ENCODE assay signal across 28 cellular contexts in genomic region chr3:52205727-52206372, GRCh38. TPM values are rescaled to one million over a fixed set of nuclear protein-coding genes. Genes with fewer than 3 reads are reported as not detected.
DNase-seq lines count a peak whose midpoint lies in the region; ATAC-seq, FAIRE-seq and TF ChIP-seq lines count a peak whose summit lies in the region.
"Had no signal": no experiment of that assay in that cellular context is flagged by ENCODE, and none has a peak within 500 bp of the region (broad histone marks: within the 10 kb centered on the region; RNA-seq: fewer than 3 reads in every experiment).

No MANE protein-coding gene starts in this region.

- TF ChIP-seq CTCF in IMR-90 (conservative IDR thresholded peaks at IDR 0.05; ENCODE audit: low read depth, low read length) (no peak), K562 (IDR thresholded peaks at IDR 0.05 in 2 of 3, conservative IDR thresholded peaks at IDR 0.05 in 1 of 3; ENCODE audit: insufficient read depth in 2 of 3, low read depth in 1 of 3, low read length in 3 of 3) (no peak), right lobe of liver (IDR thresholded peaks at IDR 0.05) (no peak), brain microvascular endothelial cell (IDR thresholded peaks at IDR 0.05; ENCODE audit: low read depth, low read length, missing control alignments) (no peak)

- intact Hi-C loops in CD4-positive, alpha-beta memory T cell (cut with micrococcal nuclease), result no loop called here
- intact Hi-C loops in IMR-90 (cut with micrococcal nuclease), result no loop called here
- intact Hi-C loops in K562 (cut with micrococcal nuclease), result no loop called here
- intact Hi-C loops in right lobe of liver (cut with DNase I), result no loop called here

- no peak overlapping the region for H3K18ac ChIP-seq in IMR-90 (ENCODE audit: low read depth, low read length)

- no peak overlapping the region for H2AK5ac ChIP-seq in IMR-90 (ENCODE audit: low read depth, low read length)

- ATAC-seq in IMR-90 (ENCODE audit: low read depth), result no peak
- no peak for ATAC-seq in K562
- ATAC-seq in right lobe of liver, result peak; percentile 1 to 24 (median 10)
- ATAC-seq: effector memory CD8-positive, alpha-beta T cell; gastroesophageal sphincter; GM12878; T-cell had no signal

- POLR2A ChIA-PET in CD4-positive, alpha-beta memory T cell (lab: Charles Lee; ENCODE audit: partially characterized antibody), result no interaction called here
- POLR2A ChIA-PET in IMR-90 (lab: Charles Lee; ENCODE audit: unreplicated experiment) (no interaction called here), K562 (lab: Yijun Ruan, JAX) (interaction anchor here (0.6 to 2.5 kb wide), 2 partner anchors 15 to 53 kb away, joined by 3 to 7 read pairs; no protein-coding TSS in a partner anchor)

- H3K9me3 ChIP-seq in CD4-positive, alpha-beta memory T cell (ENCODE audit: control insufficient read depth in 1 of 2, low read length in 2 of 2), result no peaks in the 10 kb centered on the region
- no peaks in the 10 kb centered on the region for H3K9me3 ChIP-seq in IMR-90 (ENCODE audit: control insufficient read depth, insufficient read depth, low read length)
- H3K9me3 ChIP-seq in K562 (replicated peaks; ENCODE audit: control insufficient read depth, insufficient read depth, low read depth, low read length), result no peaks in the 10 kb centered on the region
- H3K9me3 ChIP-seq in right lobe of liver, result no peaks in the 10 kb centered on the region
- H3K9me3 ChIP-seq: esophagus squamous epithelium, gastroesophageal sphincter had no signal

- H3K36me3 ChIP-seq in CD4-positive, alpha-beta memory T cell (ENCODE audit: insufficient read depth, low read length), result peaks cover 72% of the 10 kb centered on the region
- peaks cover 73% of the 10 kb centered on the region for H3K36me3 ChIP-seq in IMR-90 (ENCODE audit: control insufficient read depth, insufficient read depth, low read length)
- H3K36me3 ChIP-seq in K562 (ENCODE audit: control insufficient read depth, insufficient read depth, low read length), result peaks cover 94% of the 10 kb centered on the region
- H3K36me3 ChIP-seq in right lobe of liver, result peaks cover 4 to 99% (median 47%) of the 10 kb centered on the region in 4 donors
- peaks cover 83% of the 10 kb centered on the region for H3K36me3 ChIP-seq in brain microvascular endothelial cell (replicated peaks)

- H4K5ac ChIP-seq in IMR-90 (ENCODE audit: low read depth, low read length), result no peak overlapping the region

- peaks cover 77 to 94% of the 10 kb centered on the region in 2 donors for H3K36me3 Mint-ChIP-seq in CD4-positive, alpha-beta memory T cell

- H3K79me2 ChIP-seq in K562 (ENCODE audit: control insufficient read depth, insufficient read depth, low read length), result no peaks in the 10 kb centered on the region

- WGBS in IMR-90 (ENCODE audit: extremely low coverage in 2 of 2, insufficient read length in 1 of 2), 2 experiments, result 80% methylated on average over 1 of the region's 6 CpGs; no CpG with 5 or more reads in 1 of the 2 experiments
- 87% methylated on average over 6 of the region's 6 CpGs for WGBS in K562 (ENCODE audit: insufficient coverage, low coverage, missing lambda C conversion rate)
- WGBS in right lobe of liver (ENCODE audit: insufficient coverage, low coverage, low lambda C conversion rate, missing lambda C conversion rate), result 47% methylated on average over 6 of the region's 6 CpGs

- H3K23ac ChIP-seq in IMR-90 (ENCODE audit: low read depth, low read length), result no peak overlapping the region

- TF ChIP-seq RAD21 in IMR-90 (IDR thresholded peaks at IDR 0.05; ENCODE audit: low read length), result no peak
- no peak for TF ChIP-seq RAD21 in K562 (CRISPR knock-in tag; conservative IDR thresholded peaks at IDR 0.05 in 1 of 2, IDR thresholded peaks at IDR 0.05 in 1 of 2)

- no peak for TF ChIP-seq POLR2A in IMR-90 (IDR thresholded peaks at IDR 0.05; ENCODE audit: low read depth, low read length)
- no peak for TF ChIP-seq POLR2A in K562 (conservative IDR thresholded peaks at IDR 0.05)
- TF ChIP-seq POLR2A in right lobe of liver (IDR thresholded peaks at IDR 0.05), result no peak

- DNase-seq in CD4-positive, alpha-beta memory T cell, result no peak
- DNase-seq in IMR-90 (no peak), K562 (ENCODE audit: extremely low read depth in 1 of 4, low spot score in 3 of 4) (no peak), right lobe of liver (peak in 2 of 3 donors; percentile 61 to 74), dedifferentiated amniotic fluid mesenchymal stem cell (ENCODE audit: extremely low spot score) (no peak), DMS79 (lab: John Stamatoyannopoulos, UW) (no peak), brain microvascular endothelial cell (no peak)
- DNase-seq in activated CD4-positive, alpha-beta T cell treated with anti-CD3 and anti-CD28 coated beads for 1 hour, result no peak
- DNase-seq: activated CD4-positive, alpha-beta T cell treated with anti-CD3 and anti-CD28 coated beads for 48 hours; activated gamma-delta T cell treated with Interleukin-2 at 50 U/mL for 16 hours; DMS53; effector memory CD8-positive, alpha-beta T cell; esophagus squamous epithelium; Karpas-422; mesendoderm; NCI-H2081; NCI-H446; retina; SIG-M5; stimulated activated CD4-positive, alpha-beta T cell treated with anti-CD3 and anti-CD28 coated beads, Interleukin-12 subunit alpha, Interleukin-12 subunit beta, amount 100 ng/mL, for 4 hours; stimulated activated CD4-positive, alpha-beta T cell treated with anti-CD3 and anti-CD28 coated beads, Interleukin-4, amount 100 ng/mL, for 4 hours; T-cell; trophoblast cell had no signal

- H2BK5ac ChIP-seq in IMR-90 (ENCODE audit: low read depth, low read length, poor library complexity, severe bottlenecking), result no peak overlapping the region

- no peaks in the 10 kb centered on the region for H3K27me3 Mint-ChIP-seq in CD4-positive, alpha-beta memory T cell
- H3K27me3 Mint-ChIP-seq: effector memory CD8-positive, alpha-beta T cell; T-cell had no signal

- H3K4me2 ChIP-seq in IMR-90 (ENCODE audit: low read depth, low read length) (no peak overlapping the region), K562 (ENCODE audit: insufficient read depth, low read length) (no peak overlapping the region)

- no peak overlapping the region for H3K4me3 ChIP-seq in CD4-positive, alpha-beta memory T cell (ENCODE audit: low read length in 2 of 2)
- no peak overlapping the region for H3K4me3 ChIP-seq in IMR-90 (ENCODE audit: insufficient read depth, low read depth, low read length)
- no peak overlapping the region for H3K4me3 ChIP-seq in K562
- peak overlapping the region in 1 of 3 donors; percentile 20 for H3K4me3 ChIP-seq in right lobe of liver
- no peak overlapping the region for H3K4me3 ChIP-seq in brain microvascular endothelial cell (ENCODE audit: low read depth, low read length)
- H3K4me3 ChIP-seq: esophagus squamous epithelium, gastroesophageal sphincter, GM12878 had no signal

- TF ChIP-seq EP300 in K562 (IDR thresholded peaks at IDR 0.05; ENCODE audit: low read length), result no peak

- no peak overlapping the region for H2BK15ac ChIP-seq in IMR-90 (ENCODE audit: low read depth, low read length)

- peaks cover 5% of the 10 kb centered on the region; the same call in 1 of the 2 replicates for H4K20me1 ChIP-seq in IMR-90 (ENCODE audit: insufficient read depth, low read length)
- no peaks in the 10 kb centered on the region for H4K20me1 ChIP-seq in K562 (replicated peaks; ENCODE audit: control insufficient read depth, insufficient read depth, low read length)

- in situ Hi-C loops in IMR-90 (cut with MboI; ENCODE audit: low sequenced_read_pairs) (no loop called here), K562 (cut with MboI) (no loop called here), brain microvascular endothelial cell (cut with HindIII; ENCODE audit: low pct_ligation_motif_present, low sequenced_read_pairs) (no loop called here)

- no peak overlapping the region for H2BK20ac ChIP-seq in IMR-90 (ENCODE audit: low read depth, low read length)

- no peak overlapping the region for H3K27ac ChIP-seq in CD4-positive, alpha-beta memory T cell (ENCODE audit: low read depth, low read length)
- H3K27ac ChIP-seq in IMR-90 (ENCODE audit: insufficient read depth, low read length), result no peak overlapping the region
- no peak overlapping the region for H3K27ac ChIP-seq in K562 (ENCODE audit: extremely low read depth, low read depth, low read length)
- H3K27ac ChIP-seq in right lobe of liver, result peak overlapping the region; percentile 65 to 99 (median 98)
- H3K27ac ChIP-seq in brain microvascular endothelial cell, result no peak overlapping the region
- H3K27ac ChIP-seq: gastroesophageal sphincter had no signal

- dilution Hi-C loops in IMR-90 (cut with HindIII; ENCODE audit: low sequenced_read_pairs, unreplicated experiment), result no loop called here

- H2BK120ac ChIP-seq in IMR-90 (ENCODE audit: low read depth, low read length), result no peak overlapping the region

- H2AFZ ChIP-seq in IMR-90 (replicated peaks; ENCODE audit: low read length, poor library complexity) (no peak overlapping the region), K562 (ENCODE audit: low read depth, low read length) (no peak overlapping the region)

- no peaks in the 10 kb centered on the region for H3K27me3 ChIP-seq in CD4-positive, alpha-beta memory T cell (ENCODE audit: insufficient read depth, low read length)
- H3K27me3 ChIP-seq in IMR-90 (ENCODE audit: control insufficient read depth, insufficient read depth, low read length), result no peaks in the 10 kb centered on the region
- H3K27me3 ChIP-seq in K562 (ENCODE audit: control insufficient read depth in 2 of 2, insufficient read depth in 2 of 2, low read length in 2 of 2), result no peaks in the 10 kb centered on the region
- no peaks in the 10 kb centered on the region for H3K27me3 ChIP-seq in right lobe of liver
- H3K27me3 ChIP-seq in brain microvascular endothelial cell (replicated peaks), result no peaks in the 10 kb centered on the region
- H3K27me3 ChIP-seq: esophagus squamous epithelium, gastroesophageal sphincter had no signal

- peaks cover 16% of the 10 kb centered on the region for H3K4me1 ChIP-seq in CD4-positive, alpha-beta memory T cell (ENCODE audit: insufficient read depth, low read length)
- H3K4me1 ChIP-seq in IMR-90 (ENCODE audit: control insufficient read depth, insufficient read depth, low read length), result peaks cover 2% of the 10 kb centered on the region; the same call in 1 of the 2 replicates
- H3K4me1 ChIP-seq in K562 (replicated peaks in 1 of 2; ENCODE audit: control insufficient read depth in 2 of 2, insufficient read depth in 2 of 2, low read length in 2 of 2), result no peaks in the 10 kb centered on the region
- H3K4me1 ChIP-seq in right lobe of liver, result peaks cover 0 to 82% (median 38%) of the 10 kb centered on the region in 4 donors

- no peak overlapping the region for H3K4me3 Mint-ChIP-seq in CD4-positive, alpha-beta memory T cell
- H3K4me3 Mint-ChIP-seq: effector memory CD8-positive, alpha-beta T cell; T-cell had no signal

- no peak overlapping the region for H3K14ac ChIP-seq in IMR-90 (replicated peaks; ENCODE audit: low read depth, low read length)

- peaks cover 7% of the 10 kb centered on the region for H3K9me1 ChIP-seq in IMR-90 (ENCODE audit: insufficient read depth, low read length)
- no peaks in the 10 kb centered on the region for H3K9me1 ChIP-seq in K562 (ENCODE audit: control insufficient read depth, insufficient read depth, low read length)

- FAIRE-seq in K562 (lab: Jason Lieb, UNC), result no peak
- FAIRE-seq: GM12878, GM19239 had no signal

- no peak overlapping the region for H3K4ac ChIP-seq in IMR-90 (ENCODE audit: low read depth, low read length)

- H4K8ac ChIP-seq in IMR-90 (ENCODE audit: low read depth in 2 of 2, low read length in 2 of 2), result no peak overlapping the region

- peaks cover 21 to 46% of the 10 kb centered on the region in 2 experiments; a peak in 2 of 4 replicates for H3K79me1 ChIP-seq in IMR-90 (ENCODE audit: low read depth in 1 of 2, low read length in 2 of 2)

- CTCF ChIA-PET in CD4-positive, alpha-beta memory T cell (lab: Charles Lee; ENCODE audit: partially characterized antibody), result interaction anchor here (1.1 to 3.0 kb wide), 3 partner anchors 11 to 20 kb away, joined by 5 to 21 read pairs (median 8); partner anchors contain the start of gene TLR9
- CTCF ChIA-PET in IMR-90 (lab: Yijun Ruan, JAX) (no interaction called here), K562 (lab: Yijun Ruan, JAX; ENCODE audit: low intra/inter-chr PET ratio) (no interaction called here)

- peak overlapping the region in 4 of 7 donors; percentile 11 to 46 (median 32) for H3K27ac Mint-ChIP-seq in CD4-positive, alpha-beta memory T cell
- H3K27ac Mint-ChIP-seq: T-cell had no signal

- BruUV-seq in IMR-90 (replicated peaks; lab: Mats Ljungman, UMichigan), result no TSS peak
- BruUV-seq in K562 (replicated peaks; lab: Mats Ljungman, UMichigan), result no TSS peak

- no peak overlapping the region for H4K91ac ChIP-seq in IMR-90 (ENCODE audit: insufficient read depth, low read depth, low read length)

- H3K56ac ChIP-seq in IMR-90 (ENCODE audit: extremely low read depth, insufficient read depth, low read length), result no peak overlapping the region

- no peaks in the 10 kb centered on the region for H3K9me3 Mint-ChIP-seq in CD4-positive, alpha-beta memory T cell
- H3K9me3 Mint-ChIP-seq: effector memory CD8-positive, alpha-beta T cell; T-cell had no signal

- H3K4me1 Mint-ChIP-seq in CD4-positive, alpha-beta memory T cell, result peaks cover 15 to 40% (median 24%) of the 10 kb centered on the region in 4 donors

- no peak overlapping the region for H3K9ac ChIP-seq in IMR-90 (ENCODE audit: low read depth, low read length)
- no peak overlapping the region for H3K9ac ChIP-seq in K562 (ENCODE audit: insufficient read depth in 1 of 2, low read depth in 2 of 2, low read length in 2 of 2)

- H2AK9ac ChIP-seq in IMR-90 (replicated peaks; ENCODE audit: low read depth, low read length, poor library complexity), result no peak overlapping the region

RNA-seq across cellular contexts. Expression of gene ALAS1, which starts 7.9 kb away (rescaled TPM):
- total RNA-seq in CD4-positive, alpha-beta memory T cell, result 10 to 100 TPM; 30.0 to 34.6 TPM
- 10 to 100 TPM; 30.5 to 35.4 TPM for polyA plus RNA-seq in CD4-positive, alpha-beta memory T cell
- total RNA-seq in IMR-90 (2012; rRNA removed), result 29.7 and 32.8 TPM in 2 replicates
- polyA plus RNA-seq in IMR-90 (2012; rRNA removed), result 47.2 and 47.8 TPM in 2 replicates
- 34.1 and 38.0 TPM in 2 replicates for polyA plus RNA-seq in IMR-90 (2012; cell fraction: cytosol; rRNA removed)
- 38.1 and 45.9 TPM in 2 replicates for polyA plus RNA-seq in IMR-90 (2012; cell fraction: nucleus; rRNA removed; ENCODE audit: low replicate concordance)
- 14.5 and 27.2 TPM in 2 replicates for total RNA-seq in K562 (2011; cell fraction: chromatin; rRNA removed; ENCODE audit: low replicate concordance)
- 14.3 and 26.5 TPM in 2 replicates for total RNA-seq in K562 (2011; cell fraction: nucleolus; rRNA removed)
- 13.9 and 14.0 TPM in 2 replicates for total RNA-seq in K562 (2011; cell fraction: nucleoplasm; rRNA removed)
- 21.8 and 27.3 TPM in 2 replicates for total RNA-seq in K562 (2014; rRNA removed)
- total RNA-seq in K562 (2014; rRNA removed; fragmentation: Illumina TruSeq; extraction: Trizol), result 22.7 and 23.8 TPM in 2 replicates
- total RNA-seq in K562 (2015; rRNA removed; fragmentation: Illumina TruSeq; extraction: Trizol), result 34.5 and 36.8 TPM in 2 replicates
- 24.3 and 27.6 TPM in 2 replicates for total RNA-seq in K562 (2021)
- 30.4 and 34.4 TPM in 2 replicates for polyA plus RNA-seq in K562 (2011; rRNA removed)
- polyA plus RNA-seq in K562 (2011; cell fraction: cytosol; rRNA removed), result 35.6 and 59.5 TPM in 2 replicates
- polyA plus RNA-seq in K562 (2011; cell fraction: nucleus; rRNA removed), result 26.6 and 46.7 TPM in 2 replicates
- polyA plus RNA-seq in K562 (2012), result 28.0 and 35.8 TPM in 2 replicates
- polyA plus RNA-seq in K562 (2014; fragmentation: Illumina TruSeq; extraction: Trizol), result 39.2 and 41.6 TPM in 2 replicates
- 10 to 100 TPM; 37.8 to 49.5 TPM for polyA plus RNA-seq in K562 (2014; fragmentation: Nextera tagmentation; extraction: Ambion mirVana)
- polyA plus RNA-seq in K562 (2014; rRNA removed), result 21.4 and 24.4 TPM in 2 replicates
- polyA minus RNA-seq in K562 (2011; rRNA and poly(A)+ RNA removed), result 21.4 and 27.1 TPM in 2 replicates
- polyA minus RNA-seq in K562 (2011; cell fraction: cytosol; rRNA and poly(A)+ RNA removed), result 20.3 and 25.5 TPM in 2 replicates
- 9.0 and 9.6 TPM in 2 replicates for polyA minus RNA-seq in K562 (2011; cell fraction: nucleus; rRNA and poly(A)+ RNA removed)
- 100 to 1,000 TPM in 4 of 6 experiments, 10 to 100 TPM in 2; 73.4 to 783 (median 147) TPM for total RNA-seq in right lobe of liver

RNA-seq across cellular contexts. Expression of gene TLR9, which starts 19.6 kb away (rescaled TPM):
- 1 to 10 TPM; 2.3 to 3.0 TPM for total RNA-seq in CD4-positive, alpha-beta memory T cell
- not detected for polyA plus RNA-seq in CD4-positive, alpha-beta memory T cell
- total RNA-seq in IMR-90 (2012; rRNA removed) (not detected in 2 replicates), K562 (2014; rRNA removed) (not detected in 2 replicates), K562 (2014; rRNA removed; fragmentation: Illumina TruSeq; extraction: Trizol) (not detected in 2 replicates), K562 (2015; rRNA removed; fragmentation: Illumina TruSeq; extraction: Trizol) (not detected in 2 replicates), K562 (2021) (not detected in 2 replicates), right lobe of liver (under 1 TPM in 4 of 6 experiments, not detected in 2; 0.12 to 0.59 (median 0.24) TPM)
- polyA plus RNA-seq in IMR-90 (2012; rRNA removed) (0.03 TPM in 1 of 2 replicates, not detected in the other), K562 (2011; rRNA removed) (not detected in 2 replicates), K562 (2014; fragmentation: Illumina TruSeq; extraction: Trizol) (not detected in 2 replicates), K562 (2014; fragmentation: Nextera tagmentation; extraction: Ambion mirVana) (not detected), K562 (2014; rRNA removed) (not detected in 2 replicates)
- polyA plus RNA-seq in IMR-90 (2012; cell fraction: cytosol; rRNA removed), result 0.01 TPM in 1 of 2 replicates, not detected in the other
- polyA plus RNA-seq in IMR-90 (2012; cell fraction: nucleus; rRNA removed; ENCODE audit: low replicate concordance), result 0.15 TPM in 2 replicates
- not detected in 2 replicates for total RNA-seq in K562 (2011; cell fraction: chromatin; rRNA removed; ENCODE audit: low replicate concordance)
- total RNA-seq in K562 (2011; cell fraction: nucleolus; rRNA removed), result 0.13 TPM in 1 of 2 replicates, not detected in the other
- 0.15 TPM in 1 of 2 replicates, not detected in the other for total RNA-seq in K562 (2011; cell fraction: nucleoplasm; rRNA removed)
- polyA plus RNA-seq in K562 (2011; cell fraction: cytosol; rRNA removed), result not detected in 2 replicates
- polyA plus RNA-seq in K562 (2011; cell fraction: nucleus; rRNA removed), result 0.10 TPM in 1 of 2 replicates, not detected in the other
- polyA plus RNA-seq in K562 (2012), result 0.01 and 0.21 TPM in 2 replicates
- not detected in 2 replicates for polyA minus RNA-seq in K562 (2011; rRNA and poly(A)+ RNA removed)
- not detected in 2 replicates for polyA minus RNA-seq in K562 (2011; cell fraction: cytosol; rRNA and poly(A)+ RNA removed)
- not detected in 2 replicates for polyA minus RNA-seq in K562 (2011; cell fraction: nucleus; rRNA and poly(A)+ RNA removed)
- total RNA-seq: esophagus squamous epithelium, gastroesophageal sphincter, HT-29, kidney epithelial cell had no signal

RNA-seq across cellular contexts. Expression of gene TWF2, which starts 33.1 kb away (rescaled TPM):
- 10 to 100 TPM; 69.3 to 76.1 TPM for total RNA-seq in CD4-positive, alpha-beta memory T cell
- polyA plus RNA-seq in CD4-positive, alpha-beta memory T cell, result 100 to 1,000 TPM; 122 to 124 TPM
- total RNA-seq in IMR-90 (2012; rRNA removed), result 105 and 111 TPM in 2 replicates
- polyA plus RNA-seq in IMR-90 (2012; rRNA removed), result 145 and 158 TPM in 2 replicates
- 165 and 194 TPM in 2 replicates for polyA plus RNA-seq in IMR-90 (2012; cell fraction: cytosol; rRNA removed)
- 62.0 and 123 TPM in 2 replicates for polyA plus RNA-seq in IMR-90 (2012; cell fraction: nucleus; rRNA removed; ENCODE audit: low replicate concordance)
- 4.4 and 12.4 TPM in 2 replicates for total RNA-seq in K562 (2011; cell fraction: chromatin; rRNA removed; ENCODE audit: low replicate concordance)
- total RNA-seq in K562 (2011; cell fraction: nucleolus; rRNA removed), result 15.1 and 18.7 TPM in 2 replicates
- total RNA-seq in K562 (2011; cell fraction: nucleoplasm; rRNA removed), result 6.9 and 10.0 TPM in 2 replicates
- 49.1 and 56.9 TPM in 2 replicates for total RNA-seq in K562 (2014; rRNA removed)
- 9.6 and 11.4 TPM in 2 replicates for total RNA-seq in K562 (2014; rRNA removed; fragmentation: Illumina TruSeq; extraction: Trizol)
- total RNA-seq in K562 (2015; rRNA removed; fragmentation: Illumina TruSeq; extraction: Trizol), result 26.8 and 27.0 TPM in 2 replicates
- total RNA-seq in K562 (2021), result 49.1 and 53.6 TPM in 2 replicates
- 35.7 and 47.1 TPM in 2 replicates for polyA plus RNA-seq in K562 (2011; rRNA removed)
- 68.9 and 112 TPM in 2 replicates for polyA plus RNA-seq in K562 (2011; cell fraction: cytosol; rRNA removed)
- polyA plus RNA-seq in K562 (2011; cell fraction: nucleus; rRNA removed), result 30.0 and 32.4 TPM in 2 replicates
- 38.0 and 90.9 TPM in 2 replicates for polyA plus RNA-seq in K562 (2012)
- 29.7 and 43.9 TPM in 2 replicates for polyA plus RNA-seq in K562 (2014; fragmentation: Illumina TruSeq; extraction: Trizol)
- polyA plus RNA-seq in K562 (2014; fragmentation: Nextera tagmentation; extraction: Ambion mirVana), result 1 to 10 TPM in 1 of 2 experiments, under 1 TPM in 1; 0.11 to 1.7 TPM
- 59.4 and 61.9 TPM in 2 replicates for polyA plus RNA-seq in K562 (2014; rRNA removed)
- 21.1 and 22.8 TPM in 2 replicates for polyA minus RNA-seq in K562 (2011; rRNA and poly(A)+ RNA removed)
- 37.2 and 37.3 TPM in 2 replicates for polyA minus RNA-seq in K562 (2011; cell fraction: cytosol; rRNA and poly(A)+ RNA removed)
- 6.6 and 9.1 TPM in 2 replicates for polyA minus RNA-seq in K562 (2011; cell fraction: nucleus; rRNA and poly(A)+ RNA removed)
- total RNA-seq in right lobe of liver, result 10 to 100 TPM; 12.9 to 34.4 (median 23.7) TPM

RNA-seq across cellular contexts. Expression of gene PPM1M, which starts 39.7 kb away (rescaled TPM):
- 10 to 100 TPM; 70.2 to 81.1 TPM for total RNA-seq in CD4-positive, alpha-beta memory T cell
- polyA plus RNA-seq in CD4-positive, alpha-beta memory T cell, result 10 to 100 TPM; 52.0 to 85.3 TPM
- total RNA-seq in IMR-90 (2012; rRNA removed), result 12.2 and 13.1 TPM in 2 replicates
- polyA plus RNA-seq in IMR-90 (2012; rRNA removed), result 15.4 and 18.1 TPM in 2 replicates
- 12.1 and 14.9 TPM in 2 replicates for polyA plus RNA-seq in IMR-90 (2012; cell fraction: cytosol; rRNA removed)
- polyA plus RNA-seq in IMR-90 (2012; cell fraction: nucleus; rRNA removed; ENCODE audit: low replicate concordance), result 51.7 and 53.1 TPM in 2 replicates
- 11.6 and 26.7 TPM in 2 replicates for total RNA-seq in K562 (2011; cell fraction: chromatin; rRNA removed; ENCODE audit: low replicate concordance)
- total RNA-seq in K562 (2011; cell fraction: nucleolus; rRNA removed), result 12.4 and 21.7 TPM in 2 replicates
- total RNA-seq in K562 (2011; cell fraction: nucleoplasm; rRNA removed), result 15.0 and 16.4 TPM in 2 replicates
- total RNA-seq in K562 (2014; rRNA removed), result 4.4 and 4.5 TPM in 2 replicates
- total RNA-seq in K562 (2014; rRNA removed; fragmentation: Illumina TruSeq; extraction: Trizol), result 3.3 TPM in 2 replicates
- total RNA-seq in K562 (2015; rRNA removed; fragmentation: Illumina TruSeq; extraction: Trizol), result 2.0 and 2.8 TPM in 2 replicates
- total RNA-seq in K562 (2021), result 5.0 and 7.0 TPM in 2 replicates
- 9.2 and 9.9 TPM in 2 replicates for polyA plus RNA-seq in K562 (2011; rRNA removed)
- polyA plus RNA-seq in K562 (2011; cell fraction: cytosol; rRNA removed), result 9.0 and 11.2 TPM in 2 replicates
- 37.5 and 44.1 TPM in 2 replicates for polyA plus RNA-seq in K562 (2011; cell fraction: nucleus; rRNA removed)
- polyA plus RNA-seq in K562 (2012), result 5.9 and 21.1 TPM in 2 replicates
- 6.5 and 6.6 TPM in 2 replicates for polyA plus RNA-seq in K562 (2014; fragmentation: Illumina TruSeq; extraction: Trizol)
- 1 to 10 TPM; 1.4 to 1.5 TPM for polyA plus RNA-seq in K562 (2014; fragmentation: Nextera tagmentation; extraction: Ambion mirVana)
- 4.6 and 6.9 TPM in 2 replicates for polyA plus RNA-seq in K562 (2014; rRNA removed)
- polyA minus RNA-seq in K562 (2011; rRNA and poly(A)+ RNA removed), result 4.8 and 5.7 TPM in 2 replicates
- 2.2 and 2.7 TPM in 2 replicates for polyA minus RNA-seq in K562 (2011; cell fraction: cytosol; rRNA and poly(A)+ RNA removed)
- polyA minus RNA-seq in K562 (2011; cell fraction: nucleus; rRNA and poly(A)+ RNA removed), result 6.2 and 7.9 TPM in 2 replicates
- total RNA-seq in right lobe of liver, result 1 to 10 TPM; 2.8 to 7.1 (median 4.5) TPM

RNA-seq across cellular contexts. Expression of gene POC1A, which starts 51.6 kb away (rescaled TPM):
- 1 to 10 TPM in 1 of 2 experiments, under 1 TPM in 1; 0.99 to 1.1 TPM for total RNA-seq in CD4-positive, alpha-beta memory T cell
- polyA plus RNA-seq in CD4-positive, alpha-beta memory T cell, result 1 to 10 TPM in 1 of 2 donors, under 1 TPM in 1; 0.36 to 2.4 TPM
- 8.3 and 10.6 TPM in 2 replicates for total RNA-seq in IMR-90 (2012; rRNA removed)
- polyA plus RNA-seq in IMR-90 (2012; rRNA removed), result 11.5 TPM in 2 replicates
- polyA plus RNA-seq in IMR-90 (2012; cell fraction: cytosol; rRNA removed), result 9.0 and 9.3 TPM in 2 replicates
- polyA plus RNA-seq in IMR-90 (2012; cell fraction: nucleus; rRNA removed; ENCODE audit: low replicate concordance), result 5.2 and 10.5 TPM in 2 replicates
- total RNA-seq in K562 (2011; cell fraction: chromatin; rRNA removed; ENCODE audit: low replicate concordance), result 17.1 and 37.8 TPM in 2 replicates
- 20.3 and 28.8 TPM in 2 replicates for total RNA-seq in K562 (2011; cell fraction: nucleolus; rRNA removed)
- total RNA-seq in K562 (2011; cell fraction: nucleoplasm; rRNA removed), result 15.6 and 16.6 TPM in 2 replicates
- total RNA-seq in K562 (2014; rRNA removed), result 16.0 and 19.6 TPM in 2 replicates
- 7.5 and 8.5 TPM in 2 replicates for total RNA-seq in K562 (2014; rRNA removed; fragmentation: Illumina TruSeq; extraction: Trizol)
- total RNA-seq in K562 (2015; rRNA removed; fragmentation: Illumina TruSeq; extraction: Trizol), result 9.5 and 11.3 TPM in 2 replicates
- total RNA-seq in K562 (2021), result 15.9 and 17.4 TPM in 2 replicates
- polyA plus RNA-seq in K562 (2011; rRNA removed), result 15.2 and 16.6 TPM in 2 replicates
- 17.6 and 22.5 TPM in 2 replicates for polyA plus RNA-seq in K562 (2011; cell fraction: cytosol; rRNA removed)
- polyA plus RNA-seq in K562 (2011; cell fraction: nucleus; rRNA removed), result 16.6 and 21.0 TPM in 2 replicates
- 15.6 and 25.7 TPM in 2 replicates for polyA plus RNA-seq in K562 (2012)
- 17.5 and 19.6 TPM in 2 replicates for polyA plus RNA-seq in K562 (2014; fragmentation: Illumina TruSeq; extraction: Trizol)
- 1 to 10 TPM; 7.2 to 9.4 TPM for polyA plus RNA-seq in K562 (2014; fragmentation: Nextera tagmentation; extraction: Ambion mirVana)
- polyA plus RNA-seq in K562 (2014; rRNA removed), result 12.1 and 17.3 TPM in 2 replicates
- 10.6 and 17.7 TPM in 2 replicates for polyA minus RNA-seq in K562 (2011; rRNA and poly(A)+ RNA removed)
- 8.0 and 12.1 TPM in 2 replicates for polyA minus RNA-seq in K562 (2011; cell fraction: cytosol; rRNA and poly(A)+ RNA removed)
- polyA minus RNA-seq in K562 (2011; cell fraction: nucleus; rRNA and poly(A)+ RNA removed), result 12.7 and 14.3 TPM in 2 replicates
- total RNA-seq in right lobe of liver, result 1 to 10 TPM; 2.0 to 4.3 (median 3.2) TPM

Comparison
In these comparisons a context has a peak if more than half of its experiments do, and no peak if none do; other contexts are left out.
1. DNase-seq: peak in right lobe of liver (2 of 3); none in CD4-positive, alpha-beta memory T cell (0 of 5), IMR-90 (single experiment), K562 (0 of 4), dedifferentiated amniotic fluid mesenchymal stem cell (single experiment), DMS79 (single experiment), activated CD4-positive, alpha-beta T cell treated with anti-CD3 and anti-CD28 coated beads for 1 hour (single experiment) and brain microvascular endothelial cell (single experiment).
2. H3K27ac ChIP-seq: peak in right lobe of liver (3 of 3); none in CD4-positive, alpha-beta memory T cell (single experiment), IMR-90 (single experiment), K562 (single experiment) and brain microvascular endothelial cell (single experiment).
3. ATAC-seq: peak in right lobe of liver (4 of 4); none in IMR-90 (single experiment) and K562 (single experiment).